ENCODE assay signal across 1 cellular context in the genomic region with DNA sequence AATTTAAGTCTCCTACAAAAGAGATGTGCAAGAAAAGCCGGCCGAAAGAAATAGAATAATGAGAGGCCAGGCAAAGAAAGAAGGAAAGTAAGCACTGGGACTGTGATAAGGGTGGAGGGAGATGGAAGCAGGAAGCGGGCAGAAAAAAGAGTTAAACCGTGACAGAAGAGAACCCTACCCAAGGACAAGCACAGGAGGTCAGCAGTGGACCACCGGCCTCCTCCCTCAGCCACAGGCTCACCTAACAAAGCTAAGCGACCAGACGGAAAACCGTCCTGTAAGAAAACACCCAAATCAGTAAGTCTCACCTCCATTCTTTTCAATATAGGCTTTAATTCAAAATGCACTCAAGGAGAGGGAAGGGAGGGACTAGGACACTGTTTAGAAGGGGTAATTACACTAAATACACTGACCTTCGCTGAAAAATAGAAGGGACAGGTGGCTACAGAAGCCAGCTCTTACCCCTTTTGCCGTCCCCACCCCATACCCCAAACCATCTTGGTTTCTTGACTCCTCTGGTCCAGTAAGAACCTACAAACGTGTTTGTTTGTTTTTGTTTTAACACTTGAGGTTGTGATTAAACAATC.
TF ChIP-seq lines count a peak whose summit lies in the region.

No MANE protein-coding gene starts in this region.

TF ChIP-seq in SK-N-SH, 30 proteins besides CTCF, POLR2A, EP300 and RAD21 (continued from another document):
- TF ChIP-seq IRF3 (IDR thresholded peaks at IDR 0.05; ENCODE audit: low read depth, low read length) = no peak
- TF ChIP-seq RCOR1 (IDR thresholded peaks at IDR 0.05; ENCODE audit: low read length) = no peak
